Comparison of ENCODE assay signal across 13 cellular contexts in the genomic region with DNA sequence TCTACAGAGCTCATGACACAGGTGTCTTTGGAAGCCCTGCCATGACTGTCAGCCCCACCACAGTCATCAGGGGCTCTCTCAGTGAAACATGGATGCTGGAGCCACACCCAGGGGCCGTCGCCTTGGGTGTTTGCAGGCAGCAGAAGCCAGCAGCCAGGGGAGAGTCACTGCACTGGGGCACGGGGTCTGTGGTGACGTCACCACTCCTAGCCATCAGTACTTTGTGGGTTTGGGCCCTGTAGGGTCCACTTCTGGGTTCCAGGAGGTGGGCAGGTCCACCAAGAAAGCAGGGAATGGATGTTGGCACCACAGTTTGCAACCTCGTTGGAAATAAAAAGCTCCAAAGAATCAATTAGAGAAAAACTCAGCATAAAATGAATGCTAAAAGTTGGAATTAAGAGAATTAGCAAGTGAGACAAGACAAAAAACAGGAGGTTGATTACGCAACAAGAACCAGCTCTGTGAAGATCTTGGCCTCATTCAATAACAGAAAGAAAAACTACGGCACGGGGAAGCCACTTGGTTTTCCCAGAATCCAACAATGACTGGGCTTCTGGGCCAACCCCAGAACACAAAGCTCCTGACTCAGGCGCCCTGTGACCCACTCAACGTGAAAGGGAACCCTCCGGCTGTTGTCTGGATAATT. TPM values are rescaled to one million over a fixed set of nuclear protein-coding genes. Genes with fewer than 3 reads are reported as not detected.
DNase-seq lines count a peak whose midpoint lies in the region; ATAC-seq and TF ChIP-seq lines count a peak whose summit lies in the region.
"Had no signal": no experiment of that assay in that cellular context is flagged by ENCODE, and none has a peak within 500 bp of the region (broad histone marks: within the 10 kb centered on the region; RNA-seq: fewer than 3 reads in every experiment).

No MANE protein-coding gene starts in this region.

- WGBS in sigmoid colon, 2 donors = 83 to 88% methylated on average over 11 of the region's 11 CpGs

- H3K36me3 ChIP-seq in HEK293 (ENCODE audit: control insufficient read depth in 2 of 2, insufficient read depth in 1 of 2, low read length in 2 of 2) = no peaks in the 10 kb centered on the region
- H3K36me3 ChIP-seq in RWPE2 (ENCODE audit: low read depth) = no peaks in the 10 kb centered on the region
- no peaks in the 10 kb centered on the region for H3K36me3 ChIP-seq in sigmoid colon
- H3K36me3 ChIP-seq in WERI-Rb-1 = no peaks in the 10 kb centered on the region
- H3K36me3 ChIP-seq: BLaER1 treated with 17β-estradiol and CSF1 and Interleukin-3, amounts not matched to agents 10 nM and 100 nM had no signal

- no peaks in the 10 kb centered on the region for H3K4me1 ChIP-seq in HEK293 (ENCODE audit: control insufficient read depth, insufficient read depth, low read length)
- no peaks in the 10 kb centered on the region for H3K4me1 ChIP-seq in RWPE2 (ENCODE audit: insufficient read depth, poor library complexity, severe bottlenecking)
- H3K4me1 ChIP-seq in sigmoid colon = no peaks in the 10 kb centered on the region
- H3K4me1 ChIP-seq: BLaER1 treated with 17β-estradiol and CSF1 and Interleukin-3, amounts not matched to agents 10 nM and 100 nM had no signal

- CTCF ChIA-PET in HEK293 (lab: Yijun Ruan, JAX) = interaction anchor here (0.9 kb wide), 1 partner anchor 182 kb away, joined by 4 read pairs; no protein-coding TSS in a partner anchor

- no peak overlapping the region for H3K4me3 ChIP-seq in HEK293 (ENCODE audit: low read depth, low read length)
- H3K4me3 ChIP-seq in RWPE2 (ENCODE audit: severe bottlenecking) = no peak overlapping the region
- H3K4me3 ChIP-seq in fibroblast of mammary gland (ENCODE audit: control insufficient read depth, low read depth, low read length) = no peak overlapping the region
- H3K4me3 ChIP-seq in sigmoid colon = no peak overlapping the region
- H3K4me3 ChIP-seq in WERI-Rb-1 (ENCODE audit: low read depth, low read length) = no peak overlapping the region
- H3K4me3 ChIP-seq: BLaER1 treated with 17β-estradiol and CSF1 and Interleukin-3, amounts not matched to agents 10 nM and 100 nM; GM23338 had no signal

- peak; percentile 47 for DNase-seq in RWPE2 (ENCODE audit: low spot score)
- DNase-seq in fibroblast of mammary gland (ENCODE audit: low read depth) = peak; percentile 1
- DNase-seq in sigmoid colon = peak; percentile 33
- no peak for DNase-seq in WERI-Rb-1
- no peak for DNase-seq in DMS 273 (lab: John Stamatoyannopoulos, UW; ENCODE audit: unreplicated experiment)
- DNase-seq: CD8-positive, alpha-beta T cell; COR-L47; H7; KBM-7 had no signal

- intact Hi-C loops in sigmoid colon (cut with DNase I) = no loop called here

- H3K27me3 ChIP-seq in RWPE2 (ENCODE audit: insufficient read depth, poor library complexity, severe bottlenecking) = peaks cover 20% of the 10 kb centered on the region
- no peaks in the 10 kb centered on the region for H3K27me3 ChIP-seq in sigmoid colon
- peaks cover 14% of the 10 kb centered on the region for H3K27me3 ChIP-seq in WERI-Rb-1 (ENCODE audit: insufficient read depth, low read depth, severe bottlenecking)
- H3K27me3 ChIP-seq: BLaER1 treated with 17β-estradiol and CSF1 and Interleukin-3, amounts not matched to agents 10 nM and 100 nM had no signal

- H3K27ac ChIP-seq in HEK293 (ENCODE audit: extremely low read depth, low read depth, low read length) (no peak overlapping the region), RWPE2 (ENCODE audit: poor library complexity, severe bottlenecking) (no peak overlapping the region), sigmoid colon (no peak overlapping the region), WERI-Rb-1 (no peak overlapping the region)
- H3K27ac ChIP-seq: BLaER1 treated with 17β-estradiol and CSF1 and Interleukin-3, amounts not matched to agents 10 nM and 100 nM had no signal

- no peak for TF ChIP-seq POLR2A in sigmoid colon (IDR thresholded peaks at IDR 0.05)

- no peak for TF ChIP-seq EP300 in sigmoid colon (IDR thresholded peaks at IDR 0.05)

- H3K9me3 ChIP-seq in HEK293 (ENCODE audit: control insufficient read depth, insufficient read depth, low read depth, low read length) = no peaks in the 10 kb centered on the region
- H3K9me3 ChIP-seq in RWPE2 (ENCODE audit: severe bottlenecking) = no peaks in the 10 kb centered on the region
- no peaks in the 10 kb centered on the region for H3K9me3 ChIP-seq in sigmoid colon
- H3K9me3 ChIP-seq in WERI-Rb-1 (ENCODE audit: severe bottlenecking) = no peaks in the 10 kb centered on the region
- H3K9me3 ChIP-seq: BLaER1 treated with 17β-estradiol and CSF1 and Interleukin-3, amounts not matched to agents 10 nM and 100 nM had no signal

- TF ChIP-seq CTCF in HEK293 (tag by site-specific recombination; IDR thresholded peaks at IDR 0.05) = no peak
- TF ChIP-seq CTCF in RWPE2 (IDR thresholded peaks at IDR 0.05; ENCODE audit: poor library complexity, severe bottlenecking) = no peak
- no peak for TF ChIP-seq CTCF in fibroblast of mammary gland (conservative IDR thresholded peaks at IDR 0.05; ENCODE audit: control insufficient read depth, insufficient read depth, low read depth, low read length)
- no peak for TF ChIP-seq CTCF in sigmoid colon (IDR thresholded peaks at IDR 0.05)
- TF ChIP-seq CTCF in WERI-Rb-1 (IDR thresholded peaks at IDR 0.05; ENCODE audit: low read depth, low read length) = no peak

- ATAC-seq in RWPE2 (ENCODE audit: low read depth) = no peak
- ATAC-seq: CD8-positive, alpha-beta T cell; GM23338; HCT116 had no signal

- POLR2A ChIA-PET in HEK293 (lab: Yijun Ruan, JAX) = no interaction called here

TF ChIP-seq in HEK293, 187 proteins besides CTCF, POLR2A, EP300 and RAD21:
- TF ChIP-seq ZNF423 (tag by site-specific recombination; IDR thresholded peaks at IDR 0.05) (no peak), ATF2 (tag by site-specific recombination; IDR thresholded peaks at IDR 0.05; ENCODE audit: low read depth) (peak; percentile 69)

RNA-seq across cellular contexts. Expression of gene MED10, which starts 34.3 kb away (rescaled TPM):
- total RNA-seq in sigmoid colon = 10 to 100 TPM; 29.2 to 67.6 (median 37.3) TPM
- polyA plus RNA-seq in sigmoid colon = 10 to 100 TPM; 38.4 to 56.5 (median 46.2) TPM

Comparison
In these comparisons a context has a peak if more than half of its experiments do, and no peak if none do; other contexts are left out.
1. DNase-seq: peak in RWPE2 (single experiment), fibroblast of mammary gland (single experiment) and sigmoid colon (single experiment); none in WERI-Rb-1 (single experiment) and DMS 273 (single experiment).